8 cellular contexts compared by ENCODE assay signal in the genomic region with DNA sequence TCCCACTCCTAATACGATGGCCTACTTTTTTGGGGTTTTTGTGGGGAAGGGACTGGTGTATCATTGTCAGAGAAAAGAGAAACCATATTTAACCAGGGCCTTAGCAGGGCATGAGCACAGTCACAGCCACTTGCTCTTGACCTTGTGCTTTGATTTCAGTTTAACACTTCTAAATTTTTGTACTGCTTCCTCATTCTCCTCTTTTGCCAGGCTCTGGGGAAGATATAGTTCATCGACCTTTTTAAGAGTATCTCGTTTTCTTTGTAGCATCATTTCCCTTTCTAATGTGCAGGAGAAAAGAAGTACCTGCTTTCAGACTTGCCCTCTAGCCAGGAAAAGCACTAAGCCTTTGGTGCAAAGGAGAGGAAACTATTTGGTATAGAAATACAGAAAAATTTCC. TPM values are rescaled to one million over a fixed set of nuclear protein-coding genes. Genes with fewer than 3 reads are reported as not detected.
DNase-seq lines count a peak whose midpoint lies in the region; ATAC-seq, FAIRE-seq and TF ChIP-seq lines count a peak whose summit lies in the region.

No MANE protein-coding gene starts in this region.

- in situ Hi-C loops in Panc1 (cut with HindIII; ENCODE audit: low pct_unique_long_range_greater_than_20kb, low sequenced_read_pairs), result no loop called here

- TF ChIP-seq POLR2A in GM12891 (IDR thresholded peaks at IDR 0.05; ENCODE audit: low read depth, low read length), result no peak
- no peak for TF ChIP-seq POLR2A in sigmoid colon (IDR thresholded peaks at IDR 0.05)

- no peak for DNase-seq in GM12891 (ENCODE audit: insufficient read length, low spot score)
- no peak for DNase-seq in Panc1 (ENCODE audit: low read depth, low spot score)
- no peak for DNase-seq in epithelial cell of prostate (ENCODE audit: low read depth, low spot score)
- no peak for DNase-seq in sigmoid colon
- no peak for DNase-seq in NCI-H82 treated with DMSO at 0.1 percent for 48 hours (lab: John Stamatoyannopoulos, UW; ENCODE audit: unreplicated experiment)
- DNase-seq in NCI-H82 (lab: John Stamatoyannopoulos, UW), result no peak
- no peak for DNase-seq in HT-29 (ENCODE audit: low spot score)
- DNase-seq in left colon, result no peak

- CTCF ChIA-PET in Panc1 (lab: Charles Lee), result no interaction called here

- no peak for FAIRE-seq in GM12891 (lab: Jason Lieb, UNC)

- intact Hi-C loops in Panc1 (cut with micrococcal nuclease; ENCODE audit: unreplicated experiment), result no loop called here
- intact Hi-C loops in sigmoid colon (cut with DNase I), result no loop called here
- intact Hi-C loops in left colon (cut with DNase I, micrococcal nuclease), result no loop called here

- H3K27ac ChIP-seq in Panc1 (ENCODE audit: low read length) (peak overlapping the region; percentile 81), epithelial cell of prostate (peak overlapping the region; percentile 98), sigmoid colon (peak overlapping the region; percentile 99 to 100 (median 99))

- no peak for TF ChIP-seq EP300 in sigmoid colon (IDR thresholded peaks at IDR 0.05)

- peaks cover 9% of the 10 kb centered on the region; the same call in 1 of the 2 replicates for H3K36me3 ChIP-seq in Panc1 (ENCODE audit: control insufficient read depth, insufficient read depth, low read length)
- H3K36me3 ChIP-seq in sigmoid colon, result no peaks in the 10 kb centered on the region

- ATAC-seq in Panc1, result no peak
- ATAC-seq in left colon, result no peak

- BruUV-seq in Panc1 (replicated peaks; lab: Mats Ljungman, UMichigan), result no TSS peak

- POLR2A ChIA-PET in Panc1 (lab: Charles Lee), result no interaction called here

- no peaks in the 10 kb centered on the region for H3K9me3 ChIP-seq in Panc1 (ENCODE audit: control insufficient read depth, insufficient read depth, low read depth, low read length)
- no peaks in the 10 kb centered on the region for H3K9me3 ChIP-seq in sigmoid colon

- H3K27me3 ChIP-seq in Panc1 (ENCODE audit: control insufficient read depth, insufficient read depth, low read length) (no peaks in the 10 kb centered on the region), sigmoid colon (no peaks in the 10 kb centered on the region)

- peak overlapping the region; percentile 83 to 94 for H3K4me3 ChIP-seq in Panc1 (ENCODE audit: low read depth in 2 of 2, low read length in 2 of 2)
- peak overlapping the region in 1 of 4 donors; percentile 71 for H3K4me3 ChIP-seq in sigmoid colon

- H3K4me1 ChIP-seq in Panc1 (ENCODE audit: control insufficient read depth, insufficient read depth, low read length) (peaks cover 40% of the 10 kb centered on the region), sigmoid colon (peaks cover 0 to 64% (median 51%) of the 10 kb centered on the region in 4 donors)

- TF ChIP-seq CTCF in Panc1 (IDR thresholded peaks at IDR 0.05) (no peak), sigmoid colon (IDR thresholded peaks at IDR 0.05) (no peak)

- 13 to 18% methylated on average over 3 of the region's 3 CpGs for WGBS in sigmoid colon, 2 donors

TF ChIP-seq in GM12891, 5 proteins besides CTCF, POLR2A, EP300 and RAD21:
- TF ChIP-seq SPI1 (IDR thresholded peaks at IDR 0.05; ENCODE audit: low read depth, low read length) (0 out of 2 replicates have a peak, but pooled peaks have one; percentile 24), TAF1 (IDR thresholded peaks at IDR 0.05; ENCODE audit: low read depth, low read length) (no peak)
TF ChIP-seq in GM12891: peak in this region for 1.

RNA-seq across cellular contexts. Expression of a gene that starts 2.2 kb away (rescaled TPM):
- 33.1 TPM for polyA plus RNA-seq in GM12891 (2012; ENCODE audit: low read depth, missing spikeins)
- total RNA-seq in Panc1 (2021; ENCODE audit: unreplicated experiment), result 36.1 TPM
- polyA plus RNA-seq in Panc1 (2012; ENCODE audit: insufficient read length), result 21.6 TPM
- total RNA-seq in sigmoid colon, result 10 to 100 TPM; 37.2 to 52.9 (median 45.3) TPM
- 10 to 100 TPM in 1 of 3 donors, 1 to 10 TPM in 2; 6.0 to 17.4 (median 9.6) TPM for polyA plus RNA-seq in sigmoid colon
- 9.5 and 11.1 TPM in 2 replicates for total RNA-seq in HT-29 (2014; rRNA removed; shearing (Covaris generic))
- total RNA-seq in left colon, result 10 to 100 TPM; 29.5 to 32.1 TPM

RNA-seq across cellular contexts. Expression of a gene that starts 3.1 kb away (rescaled TPM):
- 7.4 TPM for polyA plus RNA-seq in GM12891 (2012; ENCODE audit: low read depth, missing spikeins)
- total RNA-seq in Panc1 (2021; ENCODE audit: unreplicated experiment) (9.0 TPM), sigmoid colon (10 to 100 TPM in 3 of 4 donors, 1 to 10 TPM in 1; 9.6 to 24.6 (median 11.8) TPM), left colon (1 to 10 TPM; 5.9 to 6.5 TPM)
- polyA plus RNA-seq in Panc1 (2012; ENCODE audit: insufficient read length), result 5.2 TPM
- 1 to 10 TPM in 2 of 3 donors, under 1 TPM in 1; 0.69 to 5.0 (median 1.8) TPM for polyA plus RNA-seq in sigmoid colon
- 3.8 and 4.9 TPM in 2 replicates for total RNA-seq in HT-29 (2014; rRNA removed; shearing (Covaris generic))

RNA-seq across cellular contexts. Expression of a gene that starts 33.8 kb away (rescaled TPM):
- polyA plus RNA-seq in GM12891 (2012; ENCODE audit: low read depth, missing spikeins), result 0.27 TPM
- total RNA-seq in Panc1 (2021; ENCODE audit: unreplicated experiment), result 7.7 TPM
- polyA plus RNA-seq in Panc1 (2012; ENCODE audit: insufficient read length), result 25.5 TPM
- 100 to 1,000 TPM in 2 of 4 donors, 10 to 100 TPM in 2; 80.3 to 172 (median 102) TPM for total RNA-seq in sigmoid colon
- polyA plus RNA-seq in sigmoid colon, result 10 to 100 TPM; 28.7 to 37.2 (median 34.3) TPM
- total RNA-seq in HT-29 (2014; rRNA removed; shearing (Covaris generic)), result 2.2 and 4.1 TPM in 2 replicates
- 10 to 100 TPM; 52.7 to 61.7 TPM for total RNA-seq in left colon

RNA-seq across cellular contexts. Expression of a gene that starts 41.5 kb away (rescaled TPM):
- polyA plus RNA-seq in GM12891 (2012; ENCODE audit: low read depth, missing spikeins), result 2.3 TPM
- 0.64 TPM for total RNA-seq in Panc1 (2021; ENCODE audit: unreplicated experiment)
- 0.12 TPM for polyA plus RNA-seq in Panc1 (2012; ENCODE audit: insufficient read length)
- 1 to 10 TPM in 1 of 4 donors, under 1 TPM in 3; 0.33 to 1.7 (median 0.76) TPM for total RNA-seq in sigmoid colon
- 1 to 10 TPM; 2.0 to 7.2 (median 4.4) TPM for polyA plus RNA-seq in sigmoid colon
- total RNA-seq in HT-29 (2014; rRNA removed; shearing (Covaris generic)), result 0.10 and 0.56 TPM in 2 replicates
- total RNA-seq in left colon, result 10 to 100 TPM; 11.9 to 14.2 TPM

RNA-seq across cellular contexts. Expression of a gene that starts 43.0 kb away (rescaled TPM):
- 0.12 TPM for polyA plus RNA-seq in GM12891 (2012; ENCODE audit: low read depth, missing spikeins)
- total RNA-seq in Panc1 (2021; ENCODE audit: unreplicated experiment) (0.69 TPM), sigmoid colon (1 to 10 TPM in 2 of 4 donors, not detected in 2; 1.1 to 2.2 TPM), left colon (10 to 100 TPM in 1 of 2 donors, 1 to 10 TPM in 1; 7.1 to 10.7 TPM)
- 1.5 TPM for polyA plus RNA-seq in Panc1 (2012; ENCODE audit: insufficient read length)
- 1 to 10 TPM; 2.3 to 8.6 (median 8.4) TPM for polyA plus RNA-seq in sigmoid colon
- 0.18 and 0.29 TPM in 2 replicates for total RNA-seq in HT-29 (2014; rRNA removed; shearing (Covaris generic))
